ENCODE assay signal across 8 cellular contexts in genomic region chr1:43529206-43529731, GRCh38. TPM values are rescaled to one million over a fixed set of nuclear protein-coding genes. Genes with fewer than 3 reads are reported as not detected.
DNase-seq lines count a peak whose midpoint lies in the region; ATAC-seq and TF ChIP-seq lines count a peak whose summit lies in the region.

No MANE protein-coding gene starts in this region.

- peak; percentile 97 for TF ChIP-seq CTCF in DND-41 (IDR thresholded peaks at IDR 0.05; ENCODE audit: borderline replicate concordance, extremely low read depth, low read length, poor library complexity, severe bottlenecking)
- TF ChIP-seq CTCF in Loucy (conservative IDR thresholded peaks at IDR 0.05; ENCODE audit: low read length), result peak; percentile 97
- TF ChIP-seq CTCF in RWPE1 (conservative IDR thresholded peaks at IDR 0.05; ENCODE audit: low read depth), result peak; percentile 94
- TF ChIP-seq CTCF in fibroblast of the aortic adventitia (IDR thresholded peaks at IDR 0.05; ENCODE audit: insufficient read depth, low read length), result peak; percentile 97
- TF ChIP-seq CTCF in neural cell (IDR thresholded peaks at IDR 0.05; ENCODE audit: poor library complexity, severe bottlenecking), result peak; percentile 96

- POLR2A ChIA-PET in RWPE1 (lab: Yijun Ruan, JAX; ENCODE audit: low non-redundant PET), result no interaction called here

- peak overlapping the region; percentile 9; the same call in 1 of the 2 replicates for H3K4me2 ChIP-seq in DND-41 (ENCODE audit: insufficient read depth, low read length)
- H3K4me2 ChIP-seq in Loucy (ENCODE audit: low read depth, low read length, poor library complexity, severe bottlenecking), result peak overlapping the region; percentile 28
- no peak overlapping the region for H3K4me2 ChIP-seq in neural cell (ENCODE audit: low read length)

- no peaks in the 10 kb centered on the region for H3K9me3 ChIP-seq in DND-41 (ENCODE audit: insufficient read depth, low read length, severe bottlenecking)
- no peaks in the 10 kb centered on the region for H3K9me3 ChIP-seq in Loucy (ENCODE audit: insufficient read depth, low read depth, low read length)
- no peaks in the 10 kb centered on the region for H3K9me3 ChIP-seq in neural cell (ENCODE audit: low read length)

- peaks cover 3% of the 10 kb centered on the region; the same call in 1 of the 2 replicates for H4K20me1 ChIP-seq in DND-41 (ENCODE audit: insufficient read depth, low read length)
- H4K20me1 ChIP-seq in Loucy (ENCODE audit: insufficient read depth, low read length, poor library complexity, severe bottlenecking), result peaks cover 3% of the 10 kb centered on the region
- H4K20me1 ChIP-seq in neural cell (ENCODE audit: insufficient read depth), result peaks cover 14% of the 10 kb centered on the region

- H3K4me3 ChIP-seq in DND-41 (ENCODE audit: low read depth in 1 of 2, low read length in 2 of 2), result no peak overlapping the region
- H3K4me3 ChIP-seq in Loucy (ENCODE audit: low read length, poor library complexity, severe bottlenecking), result no peak overlapping the region
- H3K4me3 ChIP-seq in fibroblast of the aortic adventitia (ENCODE audit: low read depth, low read length), result no peak overlapping the region
- H3K4me3 ChIP-seq in neural cell (ENCODE audit: low read length), result no peak overlapping the region

- TF ChIP-seq EP300 in neural cell (conservative IDR thresholded peaks at IDR 0.05; ENCODE audit: poor library complexity, severe bottlenecking), result no peak

- DNase-seq in DND-41, result peak; percentile 78
- DNase-seq in RWPE1 (ENCODE audit: low spot score), result peak; percentile 80
- DNase-seq in activated T-helper 1 cell treated with Interleukin-2 at 50 U/mL for 16 hours (ENCODE audit: low read depth), result peak; percentile 63
- DNase-seq in fibroblast of the aortic adventitia (ENCODE audit: low read depth), result peak; percentile 92
- peak; percentile 74 for DNase-seq in stimulated activated naive CD8-positive, alpha-beta T cell treated with anti-CD3 and anti-CD28 coated beads, Interleukin-15, amount 100 ng/mL, for 72 hours

- H3K27ac ChIP-seq in DND-41 (ENCODE audit: low read length), result no peak overlapping the region
- H3K27ac ChIP-seq in RWPE1, result peak overlapping the region; percentile 67
- H3K27ac ChIP-seq in neural cell (ENCODE audit: low read length), result no peak overlapping the region

- H3K9ac ChIP-seq in DND-41 (ENCODE audit: low read depth, low read length) (no peak overlapping the region), Loucy (ENCODE audit: low read depth, low read length, poor library complexity, severe bottlenecking) (no peak overlapping the region), neural cell (ENCODE audit: low read length) (no peak overlapping the region)

- no peaks in the 10 kb centered on the region for H3K79me2 ChIP-seq in DND-41 (ENCODE audit: insufficient read depth, low read length)
- no peaks in the 10 kb centered on the region for H3K79me2 ChIP-seq in Loucy (ENCODE audit: insufficient read depth, low read length)
- H3K79me2 ChIP-seq in neural cell (replicated peaks; ENCODE audit: insufficient read depth, low read length), result peaks cover 27% of the 10 kb centered on the region

- no peak overlapping the region for H3K4me3 Mint-ChIP-seq in stimulated activated naive CD8-positive, alpha-beta T cell treated with anti-CD3 and anti-CD28 coated beads, Interleukin-15, amount 100 ng/mL, for 72 hours

- CTCF ChIA-PET in RWPE1 (lab: Yijun Ruan, JAX), result interaction anchor here (0.6 to 1.5 kb wide), 4 partner anchors 73 to 237 kb away, joined by 4 to 6 read pairs (median 4); no protein-coding TSS in a partner anchor

- ATAC-seq in DND-41 (ENCODE audit: insufficient read depth, low read depth) (peak; percentile 70), GM21529 (IDR thresholded peaks at IDR 0.05; ENCODE audit: unreplicated experiment) (no peak)
- peak; percentile 77 for ATAC-seq in stimulated activated naive CD8-positive, alpha-beta T cell treated with anti-CD3 and anti-CD28 coated beads, Interleukin-15, amount 100 ng/mL, for 72 hours

- no peak overlapping the region for H3K27ac Mint-ChIP-seq in stimulated activated naive CD8-positive, alpha-beta T cell treated with anti-CD3 and anti-CD28 coated beads, Interleukin-15, amount 100 ng/mL, for 72 hours

- H3K9me2 ChIP-seq in Loucy (replicated peaks; ENCODE audit: low read depth, low read length) (no peaks in the 10 kb centered on the region), neural cell (ENCODE audit: insufficient read depth, low read length) (no peaks in the 10 kb centered on the region)

- H2AFZ ChIP-seq in DND-41 (ENCODE audit: low read depth, low read length) (no peak overlapping the region), Loucy (ENCODE audit: low read length) (0 out of 2 replicates have a peak overlapping the region, but pooled peaks have one; percentile 8), neural cell (ENCODE audit: low read depth, low read length) (no peak overlapping the region)

- no peaks in the 10 kb centered on the region for H3K9me3 Mint-ChIP-seq in stimulated activated naive CD8-positive, alpha-beta T cell treated with anti-CD3 and anti-CD28 coated beads, Interleukin-15, amount 100 ng/mL, for 72 hours

- peaks cover 46% of the 10 kb centered on the region for H3K27me3 Mint-ChIP-seq in stimulated activated naive CD8-positive, alpha-beta T cell treated with anti-CD3 and anti-CD28 coated beads, Interleukin-15, amount 100 ng/mL, for 72 hours

- H3K27me3 ChIP-seq in DND-41 (ENCODE audit: insufficient read depth, low read length, poor library complexity), result peaks cover 39% of the 10 kb centered on the region
- no peaks in the 10 kb centered on the region for H3K27me3 ChIP-seq in Loucy (ENCODE audit: insufficient read depth, low read length, poor library complexity, severe bottlenecking)
- no peaks in the 10 kb centered on the region for H3K27me3 ChIP-seq in neural cell (ENCODE audit: insufficient read depth, low read depth, low read length)

- H3F3A ChIP-seq in Loucy (ENCODE audit: low read depth) (no peaks in the 10 kb centered on the region), neural cell (ENCODE audit: insufficient read depth, low read length, poor library complexity, severe bottlenecking) (no peaks in the 10 kb centered on the region)

- TF ChIP-seq RAD21 in neural cell (conservative IDR thresholded peaks at IDR 0.05), result peak; percentile 96

- H3K4me1 ChIP-seq in DND-41 (ENCODE audit: insufficient read depth, low read length) (peaks cover 13% of the 10 kb centered on the region), Loucy (ENCODE audit: insufficient read depth, low read length, poor library complexity, severe bottlenecking) (peaks cover 17% of the 10 kb centered on the region)

- H3K36me3 ChIP-seq in DND-41 (ENCODE audit: insufficient read depth, low read length), result no peaks in the 10 kb centered on the region
- H3K36me3 ChIP-seq in Loucy (ENCODE audit: insufficient read depth, low read length), result no peaks in the 10 kb centered on the region
- H3K36me3 ChIP-seq in neural cell (ENCODE audit: insufficient read depth, low read length), result no peaks in the 10 kb centered on the region

- peaks cover 24% of the 10 kb centered on the region for H3K4me1 Mint-ChIP-seq in stimulated activated naive CD8-positive, alpha-beta T cell treated with anti-CD3 and anti-CD28 coated beads, Interleukin-15, amount 100 ng/mL, for 72 hours

TF ChIP-seq in neural cell, 6 proteins besides CTCF, POLR2A, EP300 and RAD21:
- peak; percentile 32 for TF ChIP-seq MXI1 (conservative IDR thresholded peaks at IDR 0.05; ENCODE audit: poor library complexity, severe bottlenecking)
- TF ChIP-seq SMC3 (conservative IDR thresholded peaks at IDR 0.05; ENCODE audit: poor library complexity), result peak; percentile 96
- no peak for TF ChIP-seq EZH2 (IDR thresholded peaks at IDR 0.05; ENCODE audit: borderline replicate concordance, insufficient read depth, low read length, poor library complexity, severe bottlenecking)
- TF ChIP-seq TAF1 (IDR thresholded peaks at IDR 0.05; ENCODE audit: low read depth), result no peak
- no peak for TF ChIP-seq POLR2AphosphoS5 (IDR thresholded peaks at IDR 0.05)
- no peak for TF ChIP-seq REST (IDR thresholded peaks at IDR 0.05; ENCODE audit: borderline replicate concordance)

RNA-seq across cellular contexts. Expression of gene PTPRF, which starts 1.4 kb away (rescaled TPM):
- total RNA-seq in fibroblast of the aortic adventitia (ENCODE audit: low replicate concordance), result 18.2 and 23.6 TPM in 2 replicates
- 66.6 and 95.1 TPM in 2 replicates for polyA plus RNA-seq in neural cell
- polyA minus RNA-seq in neural cell, result 144 and 149 TPM in 2 replicates
